ENCODE assay signal across 12 cellular contexts in the genomic region with DNA sequence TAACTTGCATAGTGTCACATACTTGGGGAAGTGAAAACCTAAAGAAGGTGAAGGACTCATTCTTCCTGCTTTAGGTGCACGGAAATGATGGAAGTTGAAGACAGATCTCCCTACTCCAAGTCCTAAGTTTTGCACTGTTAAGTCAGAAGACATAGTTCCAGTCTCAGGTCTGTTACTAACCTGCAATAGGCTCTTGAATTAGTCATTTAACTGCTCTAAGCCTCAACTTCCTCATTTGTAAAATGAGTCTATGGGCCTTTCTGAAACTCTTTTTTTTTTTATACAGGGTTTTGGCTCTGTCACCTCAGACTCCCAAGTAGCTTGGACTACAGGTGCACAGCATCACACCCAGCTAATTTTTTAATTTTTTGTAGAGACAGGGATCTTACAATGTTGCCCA.
DNase-seq lines count a peak whose midpoint lies in the region; ATAC-seq and TF ChIP-seq lines count a peak whose summit lies in the region.
"Had no signal": no experiment of that assay in that cellular context is flagged by ENCODE, and none has a peak within 500 bp of the region (broad histone marks: within the 10 kb centered on the region; RNA-seq: fewer than 3 reads in every experiment).

No MANE protein-coding gene starts in this region.

- in situ Hi-C loops in GM13977 (cut with MboI; ENCODE audit: low pct_unique_long_range_greater_than_20kb, low sequenced_read_pairs, unreplicated experiment), result no loop called here

- ATAC-seq in GM21447 (IDR thresholded peaks at IDR 0.05; ENCODE audit: unreplicated experiment) (peak; percentile 54), HG03159 (IDR thresholded peaks at IDR 0.05; ENCODE audit: unreplicated experiment) (peak; percentile 75)

- peak; percentile 48 for DNase-seq in GM13977 (ENCODE audit: low spot score)
- peak; percentile 72 for DNase-seq in RPMI8226
- DNase-seq in activated effector memory CD4-positive, alpha-beta T cell treated with anti-CD3 and anti-CD28 coated beads, Interleukin-2, amount 50 U/mL, for 16 hours, result no peak
- no peak for DNase-seq in epidermal melanocyte (ENCODE audit: insufficient read length, low spot score)
- DNase-seq in effector CD8-positive, alpha-beta T cell (lab: John Stamatoyannopoulos, UW), result no peak
- no peak for DNase-seq in NK-92 treated with Interleukin-12 subunit alpha and Interleukin-12 subunit beta, amount 100 ng/mL, for 24 hours (lab: John Stamatoyannopoulos, UW)
- DNase-seq: activated CD4-positive, alpha-beta T cell treated with anti-CD3 and anti-CD28 coated beads for 48 hours; anterior cingulate cortex; COR-L47; stimulated activated CD4-positive, alpha-beta T cell treated with anti-CD3 and anti-CD28 coated beads, Interleukin-12 subunit alpha, Interleukin-12 subunit beta, amount 100 ng/mL, for 4 hours had no signal

- no peak for TF ChIP-seq CTCF in GM13977 (IDR thresholded peaks at IDR 0.05; ENCODE audit: extremely low read depth, insufficient read depth, missing control alignments)

Comparison
In these comparisons a context has a peak if more than half of its experiments do, and no peak if none do; other contexts are left out.
1. DNase-seq: peak in GM13977 (single experiment) and RPMI8226 (single experiment); none in activated effector memory CD4-positive, alpha-beta T cell treated with anti-CD3 and anti-CD28 coated beads, Interleukin-2, amount 50 U/mL, for 16 hours (single experiment), epidermal melanocyte (single experiment), effector CD8-positive, alpha-beta T cell (single experiment) and NK-92 treated with Interleukin-12 subunit alpha and Interleukin-12 subunit beta, amount 100 ng/mL, for 24 hours (single experiment).